Comparison of ENCODE assay signal across 10 cellular contexts in the genomic region with DNA sequence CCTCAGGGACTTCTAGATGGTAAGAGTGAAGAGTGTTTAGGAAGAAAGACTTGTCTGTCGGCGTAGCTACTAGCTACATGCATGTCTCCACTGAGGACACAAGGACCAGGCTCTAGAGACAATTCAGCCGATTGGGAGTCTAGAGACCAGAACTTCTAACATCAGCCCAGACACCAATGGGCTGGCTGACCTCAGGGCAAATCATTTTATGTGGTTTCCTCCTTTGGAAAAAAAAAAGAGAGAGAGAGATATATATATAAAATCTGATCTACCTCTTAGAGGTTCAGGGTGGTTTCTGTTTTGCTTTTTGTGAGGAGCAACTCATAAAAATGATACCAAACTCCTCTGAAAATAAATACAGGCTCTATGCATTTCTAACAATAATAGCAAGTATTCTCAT.
DNase-seq lines count a peak whose midpoint lies in the region; ATAC-seq, FAIRE-seq and TF ChIP-seq lines count a peak whose summit lies in the region.
"Had no signal": no experiment of that assay in that cellular context is flagged by ENCODE, and none has a peak within 500 bp of the region (broad histone marks: within the 10 kb centered on the region; RNA-seq: fewer than 3 reads in every experiment).

No MANE protein-coding gene starts in this region.

- intact Hi-C loops in activated T-helper 1 cell treated with anti-CD3 and anti-CD28 coated beads, Interleukin-12 subunit alpha, Interleukin-12 subunit beta, Interleukin-2, Interleukin-4 antibody, amounts not matched to agents 30 ng/mL and 10 ng/mL and 1 ng/mL, durations not matched to agents 14 hours and 24 hours and 36 hours (cut with micrococcal nuclease), result loop anchor here (1.0 to 2.0 kb wide), 9 partner anchors 8 to 584 kb away; no protein-coding TSS in a partner anchor

- FAIRE-seq in D721Med (lab: Jason Lieb, UNC), result no peak

- peaks cover 35% of the 10 kb centered on the region for H3K4me1 Mint-ChIP-seq in activated T-helper 1 cell treated with anti-CD3 and anti-CD28 coated beads, Interleukin-12 subunit alpha, Interleukin-12 subunit beta, Interleukin-2, Interleukin-4 antibody, amounts not matched to agents 30 ng/mL and 10 ng/mL and 1 ng/mL, durations not matched to agents 14 hours and 24 hours and 36 hours (ENCODE audit: low read depth)

- H3K36me3 Mint-ChIP-seq in activated T-helper 1 cell treated with anti-CD3 and anti-CD28 coated beads, Interleukin-12 subunit alpha, Interleukin-12 subunit beta, Interleukin-2, Interleukin-4 antibody, amounts not matched to agents 30 ng/mL and 10 ng/mL and 1 ng/mL, durations not matched to agents 14 hours and 24 hours and 36 hours (ENCODE audit: low read depth), result peaks cover 8% of the 10 kb centered on the region

- H3K9me3 Mint-ChIP-seq in activated T-helper 1 cell treated with anti-CD3 and anti-CD28 coated beads, Interleukin-12 subunit alpha, Interleukin-12 subunit beta, Interleukin-2, Interleukin-4 antibody, amounts not matched to agents 30 ng/mL and 10 ng/mL and 1 ng/mL, durations not matched to agents 14 hours and 24 hours and 36 hours, result peaks cover 15% of the 10 kb centered on the region

- H3K27ac Mint-ChIP-seq in activated T-helper 1 cell treated with anti-CD3 and anti-CD28 coated beads, Interleukin-12 subunit alpha, Interleukin-12 subunit beta, Interleukin-2, Interleukin-4 antibody, amounts not matched to agents 30 ng/mL and 10 ng/mL and 1 ng/mL, durations not matched to agents 14 hours and 24 hours and 36 hours, result peak overlapping the region; percentile 77

- TF ChIP-seq CTCF in D721Med (IDR thresholded peaks at IDR 0.05; ENCODE audit: insufficient read depth, missing control alignments), result no peak

- H3K4me3 Mint-ChIP-seq in activated T-helper 1 cell treated with anti-CD3 and anti-CD28 coated beads, Interleukin-12 subunit alpha, Interleukin-12 subunit beta, Interleukin-2, Interleukin-4 antibody, amounts not matched to agents 30 ng/mL and 10 ng/mL and 1 ng/mL, durations not matched to agents 14 hours and 24 hours and 36 hours, result no peak overlapping the region

- no peak for DNase-seq in activated T-helper 1 cell treated with anti-CD3 and anti-CD28 coated beads, Interleukin-12 subunit alpha, Interleukin-12 subunit beta, Interleukin-2, Interleukin-4 antibody, amounts not matched to agents 30 ng/mL and 10 ng/mL and 1 ng/mL, durations not matched to agents 14 hours and 24 hours and 36 hours (ENCODE audit: low spot score)
- DNase-seq in NCI-H2081 (lab: John Stamatoyannopoulos, UW), result no peak
- no peak for DNase-seq in D721Med (ENCODE audit: insufficient read length, low spot score)
- DNase-seq in COLO829 (ENCODE audit: low spot score), result no peak
- DNase-seq in NCI-H1436 (lab: John Stamatoyannopoulos, UW), result no peak
- DNase-seq: midbrain, upper lobe of left lung had no signal

- ATAC-seq in GM18502 (IDR thresholded peaks at IDR 0.05; ENCODE audit: poor library complexity, unreplicated experiment) (peak; percentile 38), GM21381 (IDR thresholded peaks at IDR 0.05; ENCODE audit: unreplicated experiment) (peak; percentile 36), HG03103 (IDR thresholded peaks at IDR 0.05; ENCODE audit: low read depth, unreplicated experiment) (peak; percentile 24)

- peaks cover 18% of the 10 kb centered on the region for H3K27me3 Mint-ChIP-seq in activated T-helper 1 cell treated with anti-CD3 and anti-CD28 coated beads, Interleukin-12 subunit alpha, Interleukin-12 subunit beta, Interleukin-2, Interleukin-4 antibody, amounts not matched to agents 30 ng/mL and 10 ng/mL and 1 ng/mL, durations not matched to agents 14 hours and 24 hours and 36 hours (ENCODE audit: insufficient read depth)
